Comparison of ENCODE assay signal across 1 cellular context in genomic region chr2:69830045-69830905, GRCh38.
TF ChIP-seq lines count a peak whose summit lies in the region.

No MANE protein-coding gene starts in this region.

TF ChIP-seq in K562, 482 proteins besides CTCF, POLR2A, EP300 and RAD21 (continued from another document and continues in another):
- peak; percentile 12 for TF ChIP-seq CCNT2 (IDR thresholded peaks at IDR 0.05; ENCODE audit: borderline replicate concordance, extremely low read depth, insufficient read length, low read depth, low read length)
- TF ChIP-seq SIN3B (IDR thresholded peaks at IDR 0.05; ENCODE audit: low read depth), result no peak
- no peak for TF ChIP-seq U2AF1 (optimal IDR thresholded peaks at IDR 0.05; ENCODE audit: low read depth, low read length)
- no peak for TF ChIP-seq POLR2AphosphoS5 (IDR thresholded peaks at IDR 0.05; ENCODE audit: control insufficient read depth, insufficient read depth, low read depth, low read length)
- TF ChIP-seq MTA3 (IDR thresholded peaks at IDR 0.05; ENCODE audit: borderline replicate concordance), result peak; percentile 8; the same call in 1 of the 2 replicates
- no peak for TF ChIP-seq SREBF1 (IDR thresholded peaks at IDR 0.05; ENCODE audit: borderline replicate concordance, low read depth, low read length)
- no peak for TF ChIP-seq RAD51 (IDR thresholded peaks at IDR 0.05; ENCODE audit: borderline replicate concordance, low read depth)
- no peak for TF ChIP-seq PATZ1 (CRISPR knock-in tag; IDR thresholded peaks at IDR 0.05; ENCODE audit: borderline replicate concordance)
- no peak for TF ChIP-seq RFX5 (IDR thresholded peaks at IDR 0.05; ENCODE audit: low read depth, low read length)
- no peak for TF ChIP-seq MCM5 (IDR thresholded peaks at IDR 0.05; ENCODE audit: low read depth)
- TF ChIP-seq ZNF589 (CRISPR knock-in tag; IDR thresholded peaks at IDR 0.05; ENCODE audit: low read depth), result no peak
- no peak for TF ChIP-seq ZNF143 (CRISPR knock-in tag; IDR thresholded peaks at IDR 0.05)
- TF ChIP-seq ZNF79 (CRISPR knock-in tag; IDR thresholded peaks at IDR 0.05; ENCODE audit: low read depth), result no peak
- TF ChIP-seq CEBPB (tag; IDR thresholded peaks at IDR 0.05), result no peak
- no peak for TF ChIP-seq CREB5 (CRISPR knock-in tag; IDR thresholded peaks at IDR 0.05)
- no peak for TF ChIP-seq RBM15 (IDR thresholded peaks at IDR 0.05; ENCODE audit: insufficient read depth, low read length)
- TF ChIP-seq GATA2 (CRISPR knock-in tag; IDR thresholded peaks at IDR 0.05), result no peak
- TF ChIP-seq CHD7 (IDR thresholded peaks at IDR 0.05; ENCODE audit: low read depth, low read length), result no peak
- no peak for TF ChIP-seq MTF1 (CRISPR knock-in tag; IDR thresholded peaks at IDR 0.05; ENCODE audit: borderline replicate concordance)
- no peak for TF ChIP-seq ZNF644 (tag; IDR thresholded peaks at IDR 0.05; ENCODE audit: low read depth)
- TF ChIP-seq CTBP1 (IDR thresholded peaks at IDR 0.05; ENCODE audit: borderline replicate concordance), result peak; percentile 18
- TF ChIP-seq KDM1A (IDR thresholded peaks at IDR 0.05), result no peak
- TF ChIP-seq CHD4 (IDR thresholded peaks at IDR 0.05; ENCODE audit: insufficient read depth, insufficient replicate concordance, low read depth, low read length, poor library complexity, severe bottlenecking), result no peak
- TF ChIP-seq HMG20B (CRISPR knock-in tag; IDR thresholded peaks at IDR 0.05), result no peak
- no peak for TF ChIP-seq CC2D1A (IDR thresholded peaks at IDR 0.05)
- no peak for TF ChIP-seq CBX2 (IDR thresholded peaks at IDR 0.05; ENCODE audit: insufficient read depth, low read length, poor library complexity, severe bottlenecking)
- TF ChIP-seq PCBP2 (IDR thresholded peaks at IDR 0.05; ENCODE audit: low read depth, low read length, poor library complexity, severe bottlenecking), result no peak
- no peak for TF ChIP-seq HMBOX1 (IDR thresholded peaks at IDR 0.05)
- TF ChIP-seq MEIS2 (IDR thresholded peaks at IDR 0.05; ENCODE audit: partially characterized antibody), result no peak
- no peak for TF ChIP-seq ESRRB (CRISPR knock-in tag; IDR thresholded peaks at IDR 0.05; ENCODE audit: borderline replicate concordance)
- TF ChIP-seq ETV5 (CRISPR knock-in tag; IDR thresholded peaks at IDR 0.05; ENCODE audit: low read depth), result no peak
- TF ChIP-seq MNT (conservative IDR thresholded peaks at IDR 0.05), result no peak
- no peak for TF ChIP-seq TAF9B (IDR thresholded peaks at IDR 0.05; ENCODE audit: partially characterized antibody)
- 0 out of 2 replicates have a peak, but pooled peaks have one; percentile 50 for TF ChIP-seq ZNF263 (CRISPR knock-in tag; IDR thresholded peaks at IDR 0.05; ENCODE audit: borderline replicate concordance)
- no peak for TF ChIP-seq PHTF2 (CRISPR knock-in tag; IDR thresholded peaks at IDR 0.05)
- TF ChIP-seq KDM2B (CRISPR knock-in tag; IDR thresholded peaks at IDR 0.05), result no peak
- TF ChIP-seq PURB (CRISPR knock-in tag; IDR thresholded peaks at IDR 0.05; ENCODE audit: low read depth), result no peak
- no peak for TF ChIP-seq KDM4B (IDR thresholded peaks at IDR 0.05; ENCODE audit: borderline replicate concordance in 2 of 2, low read depth in 1 of 2)
- TF ChIP-seq PRMT5 (CRISPR knock-in tag; IDR thresholded peaks at IDR 0.05), result no peak
- no peak for TF ChIP-seq RNF2 (IDR thresholded peaks at IDR 0.05)
- TF ChIP-seq MCM3 (IDR thresholded peaks at IDR 0.05), result no peak
- TF ChIP-seq SMARCA4 (IDR thresholded peaks at IDR 0.05), result no peak
- TF ChIP-seq IRF1 (CRISPR knock-in tag; IDR thresholded peaks at IDR 0.05; ENCODE audit: borderline replicate concordance), result no peak
- no peak for TF ChIP-seq RBM17 (IDR thresholded peaks at IDR 0.05; ENCODE audit: borderline replicate concordance, low read depth, low read length)
- TF ChIP-seq SREBF2 (CRISPR knock-in tag; IDR thresholded peaks at IDR 0.05), result no peak
- TF ChIP-seq HDAC3 (IDR thresholded peaks at IDR 0.05; ENCODE audit: borderline replicate concordance, partially characterized antibody), result no peak
- TF ChIP-seq POLR2G (IDR thresholded peaks at IDR 0.05; ENCODE audit: low read depth, low read length), result no peak
- 0 out of 2 replicates have a peak, but pooled peaks have one; percentile 60 for TF ChIP-seq RBM14 (IDR thresholded peaks at IDR 0.05; ENCODE audit: borderline replicate concordance, insufficient read depth, low read depth, low read length)
- TF ChIP-seq ZNF212 (CRISPR knock-in tag; IDR thresholded peaks at IDR 0.05), result no peak
- no peak for TF ChIP-seq FOXJ2 (tag; IDR thresholded peaks at IDR 0.05)
- no peak for TF ChIP-seq HNRNPLL (IDR thresholded peaks at IDR 0.05; ENCODE audit: low read depth, low read length, poor library complexity, severe bottlenecking)
- TF ChIP-seq CBX3 (IDR thresholded peaks at IDR 0.05; ENCODE audit: borderline replicate concordance in 1 of 2, low read length in 2 of 2), result 0 out of 3 replicates have a peak, but pooled peaks of 1 of the 2 experiments have one; percentile 33
- TF ChIP-seq MYNN (IDR thresholded peaks at IDR 0.05), result no peak
- no peak for TF ChIP-seq MYNN (CRISPR knock-in tag; IDR thresholded peaks at IDR 0.05)
- peak; percentile 64 for TF ChIP-seq ESRRA (IDR thresholded peaks at IDR 0.05; ENCODE audit: borderline replicate concordance, low read depth)
